In the genomic region with DNA sequence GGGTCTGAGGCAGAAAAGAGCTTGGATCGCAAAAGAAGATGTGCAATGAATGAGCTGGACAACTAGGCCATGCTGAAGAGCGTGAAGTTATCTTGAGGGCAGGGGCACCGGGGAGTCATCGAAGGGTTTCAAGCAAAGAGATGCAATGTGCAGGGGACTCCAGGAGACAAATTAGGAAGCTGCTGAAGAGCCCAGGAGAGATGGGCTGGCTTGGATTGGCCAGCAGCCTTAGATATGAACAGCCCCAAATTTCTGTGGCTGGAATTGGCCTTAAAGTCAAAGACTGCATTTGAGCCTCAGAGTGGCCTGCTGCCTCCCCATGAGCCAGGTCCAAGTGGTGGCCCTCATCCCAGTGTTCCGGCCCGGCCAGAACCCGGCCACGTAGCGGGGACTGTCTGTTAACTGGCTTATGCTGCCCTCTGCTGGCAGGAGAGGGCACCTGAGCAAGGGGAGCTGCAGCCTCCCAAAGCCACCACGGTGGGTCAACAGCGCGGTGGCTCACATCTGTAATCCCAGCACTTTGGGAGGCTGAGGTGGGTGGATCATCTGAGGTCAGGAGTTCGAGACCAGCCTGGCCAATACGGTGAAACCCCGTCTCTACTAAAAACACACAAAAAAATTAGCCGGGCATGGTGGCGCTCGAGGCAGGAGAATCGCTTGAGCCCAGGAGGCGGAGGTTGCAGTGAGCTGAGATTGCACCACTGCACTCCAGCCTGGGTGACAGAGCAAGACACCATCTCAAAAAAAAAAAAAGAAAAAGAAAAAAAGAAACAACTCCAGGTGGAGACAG, we compare ENCODE assay signal across 8 cellular contexts. TPM values are rescaled to one million over a fixed set of nuclear protein-coding genes. Genes with fewer than 3 reads are reported as not detected.
DNase-seq lines count a peak whose midpoint lies in the region; ATAC-seq, FAIRE-seq and TF ChIP-seq lines count a peak whose summit lies in the region.
"Not testable (repeated sequence)": the region's sequence is repeated elsewhere in the genome, so short reads cannot be mapped to it uniquely, and the experiment has no call there.

No MANE protein-coding gene starts in this region.

- peak; percentile 90 for ATAC-seq in GM21381 (IDR thresholded peaks at IDR 0.05; ENCODE audit: unreplicated experiment)

- H3K4me3 ChIP-seq in endodermal cell (ENCODE audit: low read length), result not testable (repeated sequence)

- not testable (repeated sequence) for H3K27me3 ChIP-seq in endodermal cell (ENCODE audit: control insufficient read depth, insufficient read depth, low read length, poor library complexity, severe bottlenecking)

- H3K9ac ChIP-seq in endodermal cell (ENCODE audit: extremely low read depth, low read length, poor library complexity, severe bottlenecking), result not testable (repeated sequence)

- H3K4me1 Mint-ChIP-seq in endodermal cell, mesothelial cell of epicardium: not testable (repeated sequence)

- TF ChIP-seq CTCF in D721Med (IDR thresholded peaks at IDR 0.05; ENCODE audit: insufficient read depth, missing control alignments), result peak; percentile 87
- peak; percentile 100 for TF ChIP-seq CTCF in endodermal cell (conservative IDR thresholded peaks at IDR 0.05)
- peak; percentile 71 for TF ChIP-seq CTCF in mesothelial cell of epicardium (IDR thresholded peaks at IDR 0.05; ENCODE audit: unreplicated experiment)

- H3K4me1 ChIP-seq in endodermal cell (ENCODE audit: control insufficient read depth, insufficient read depth, low read length), result not testable (repeated sequence)

- not testable (repeated sequence) for H3K36me3 ChIP-seq in endodermal cell (ENCODE audit: control insufficient read depth, insufficient read depth, low read length)

- FAIRE-seq in D721Med (lab: Jason Lieb, UNC), result not testable (repeated sequence)

- not testable (repeated sequence) for H3K36me3 Mint-ChIP-seq in endodermal cell (ENCODE audit: low read depth); mesothelial cell of epicardium

- not testable (repeated sequence) for H3K4me3 Mint-ChIP-seq in endodermal cell, mesothelial cell of epicardium

- not testable (repeated sequence) for H3K9me3 ChIP-seq in endodermal cell (ENCODE audit: control insufficient read depth, low read length)

- DNase-seq in D721Med (ENCODE audit: insufficient read length, low spot score), result not testable (repeated sequence)
- DNase-seq in HPDE6-E6E7 (ENCODE audit: extremely low spot score) (peak; percentile 90), NOMO-1 treated with DMSO at 0.1 percent for 48 hours (lab: John Stamatoyannopoulos, UW; ENCODE audit: unreplicated experiment) (peak; percentile 36), endodermal cell (peak; percentile 96), mesothelial cell of epicardium (ENCODE audit: low spot score in 2 of 2, unreplicated experiment in 2 of 2) (peak; percentile 40 to 66)
- DNase-seq in activated CD8-positive, alpha-beta memory T cell treated with anti-CD3 and anti-CD28 coated beads for 4 hours (ENCODE audit: low read depth in 2 of 2), result peak; percentile 47 to 55
- peak; percentile 68 to 73 for DNase-seq in stimulated activated CD8-positive, alpha-beta memory T cell treated with anti-CD3 and anti-CD28 coated beads, Interleukin-2, amount 100 ng/mL, for 48 hours (ENCODE audit: low read depth in 2 of 2)

- H3K27ac ChIP-seq in endodermal cell (ENCODE audit: low read depth, low read length), result not testable (repeated sequence)

- 57 to 81% methylated on average over 11 to 20 of the region's 20 CpGs for WGBS in endodermal cell (ENCODE audit: insufficient coverage in 1 of 2, insufficient read length in 1 of 2), 2 experiments

- peaks cover 53% of the 10 kb centered on the region for H3K27me3 Mint-ChIP-seq in endodermal cell (ENCODE audit: insufficient read depth)
- H3K27me3 Mint-ChIP-seq in mesothelial cell of epicardium (ENCODE audit: low read depth), result not testable (repeated sequence)

- not testable (repeated sequence) for H3K27ac Mint-ChIP-seq in endodermal cell, mesothelial cell of epicardium

- peaks cover 15% of the 10 kb centered on the region for H3K9me3 Mint-ChIP-seq in endodermal cell
- not testable (repeated sequence) for H3K9me3 Mint-ChIP-seq in mesothelial cell of epicardium

RNA-seq across cellular contexts. Expression of a gene that starts 11.2 kb away (rescaled TPM):
- 100 to 1,000 TPM; 120 to 206 TPM for total RNA-seq in endodermal cell
- polyA plus RNA-seq in endodermal cell (2013, experiment 1 of 2), result 85.1 TPM
- polyA plus RNA-seq in endodermal cell (2013, experiment 2 of 2), result 81.4 TPM
- 140 to 143 TPM (median 140 TPM) in 3 replicates for total RNA-seq in mesothelial cell of epicardium

RNA-seq across cellular contexts. Expression of a gene that starts 28.0 kb away (rescaled TPM):
- total RNA-seq in endodermal cell (not detected), mesothelial cell of epicardium (not detected in 3 replicates)
- polyA plus RNA-seq in endodermal cell (2013, experiment 1 of 2), result not detected
- polyA plus RNA-seq in endodermal cell (2013, experiment 2 of 2), result not detected

RNA-seq across cellular contexts. Expression of a gene that starts 28.2 kb away (rescaled TPM):
- not detected for total RNA-seq in endodermal cell
- polyA plus RNA-seq in endodermal cell (2013, experiment 1 of 2), result not detected
- not detected for polyA plus RNA-seq in endodermal cell (2013, experiment 2 of 2)
- not detected in 3 replicates for total RNA-seq in mesothelial cell of epicardium
